26 cellular contexts compared by ENCODE assay signal in genomic region chr5:1795931-1796330, GRCh38. TPM values are rescaled to one million over a fixed set of nuclear protein-coding genes. Genes with fewer than 3 reads are reported as not detected.
A peak's percentile ranks its signal among the peaks of the same experiment; 100 is the strongest.
DNase-seq lines count a peak whose midpoint lies in the region; ATAC-seq, FAIRE-seq and TF ChIP-seq lines count a peak whose summit lies in the region.
"Had no signal": no experiment of that assay in that cellular context is flagged by ENCODE, and none has a peak within 500 bp of the region (broad histone marks: within the 10 kb centered on the region; RNA-seq: fewer than 3 reads in every experiment).

No MANE protein-coding gene starts in this region.

- peak overlapping the region in 2 of 3 donors; percentile 53 for H3K27ac Mint-ChIP-seq in IgD-negative memory B cell
- H3K27ac Mint-ChIP-seq: GM23338 had no signal

- intact Hi-C loops in K562 (cut with micrococcal nuclease): no loop called here

- no peaks in the 10 kb centered on the region for H3K9me3 Mint-ChIP-seq in IgD-negative memory B cell
- H3K9me3 Mint-ChIP-seq: GM23338 had no signal

- peaks cover 30 to 35% (median 32%) of the 10 kb centered on the region in 3 donors for H3K4me1 Mint-ChIP-seq in IgD-negative memory B cell

- H3K27ac ChIP-seq in BLaER1 (no peak overlapping the region), K562 (ENCODE audit: extremely low read depth, low read depth, low read length) (no peak overlapping the region), osteoblast (ENCODE audit: low read depth, low read length) (no peak overlapping the region)
- H3K27ac ChIP-seq: Peyer's patch, SJSA1 had no signal

- no peak overlapping the region for H2AFZ ChIP-seq in K562 (ENCODE audit: low read depth, low read length)
- H2AFZ ChIP-seq in osteoblast (ENCODE audit: low read length): no peak overlapping the region
- H2AFZ ChIP-seq: GM23338 had no signal

- peaks cover 81% of the 10 kb centered on the region for H3K4me1 ChIP-seq in BLaER1
- H3K4me1 ChIP-seq in K562 (replicated peaks in 1 of 2; ENCODE audit: control insufficient read depth in 2 of 2, insufficient read depth in 2 of 2, low read length in 2 of 2): peaks cover 5 to 48% of the 10 kb centered on the region in 2 experiments; a peak in 3 of 5 replicates
- peaks cover 50% of the 10 kb centered on the region for H3K4me1 ChIP-seq in osteoblast (ENCODE audit: insufficient read depth, low read length)
- H3K4me1 ChIP-seq: Caco-2 had no signal

- no peaks in the 10 kb centered on the region for H3K27me3 Mint-ChIP-seq in IgD-negative memory B cell

- peak overlapping the region in 2 of 4 donors; percentile 39 to 99 for H3K4me3 Mint-ChIP-seq in IgD-negative memory B cell
- H3K4me3 Mint-ChIP-seq: GM23338 had no signal

- no peak for TF ChIP-seq EP300 in K562 (IDR thresholded peaks at IDR 0.05; ENCODE audit: low read length)

- no peaks in the 10 kb centered on the region for H3K27me3 ChIP-seq in BLaER1
- H3K27me3 ChIP-seq in K562 (ENCODE audit: control insufficient read depth in 2 of 2, insufficient read depth in 2 of 2, low read length in 2 of 2): no peaks in the 10 kb centered on the region; a peak in 1 of 5 replicates
- H3K27me3 ChIP-seq in osteoblast (ENCODE audit: insufficient read depth, low read length): no peaks in the 10 kb centered on the region
- H3K27me3 ChIP-seq: Peyer's patch, SJSA1 had no signal

- no peak for TF ChIP-seq CTCF in K562 (IDR thresholded peaks at IDR 0.05 in 2 of 3, conservative IDR thresholded peaks at IDR 0.05 in 1 of 3; ENCODE audit: insufficient read depth in 2 of 3, low read depth in 1 of 3, low read length in 3 of 3)
- no peak for TF ChIP-seq CTCF in osteoblast (IDR thresholded peaks at IDR 0.05; ENCODE audit: extremely low read depth, low read depth, low read length)

- WGBS in K562 (ENCODE audit: insufficient coverage, low coverage, missing lambda C conversion rate): 77% methylated on average over 8 of the region's 8 CpGs

- no peak for TF ChIP-seq POLR2A in K562 (conservative IDR thresholded peaks at IDR 0.05)

- H3K4me3 ChIP-seq in BLaER1: no peak overlapping the region
- H3K4me3 ChIP-seq in K562: no peak overlapping the region
- H3K4me3 ChIP-seq in osteoblast (ENCODE audit: insufficient read depth, low read length): no peak overlapping the region
- H3K4me3 ChIP-seq: GM12878, GM23338, Peyer's patch, SJSA1 had no signal

- H3K36me3 Mint-ChIP-seq in IgD-negative memory B cell: peaks cover 2% of the 10 kb centered on the region

- peaks cover 35% of the 10 kb centered on the region for H4K20me1 ChIP-seq in BLaER1
- H4K20me1 ChIP-seq in K562 (replicated peaks; ENCODE audit: control insufficient read depth, insufficient read depth, low read length): no peaks in the 10 kb centered on the region
- H4K20me1 ChIP-seq in osteoblast (ENCODE audit: insufficient read depth, low read length): peaks cover 7% of the 10 kb centered on the region

- peaks cover 35% of the 10 kb centered on the region for H3K79me2 ChIP-seq in K562 (ENCODE audit: control insufficient read depth, insufficient read depth, low read length)
- peaks cover 28% of the 10 kb centered on the region for H3K79me2 ChIP-seq in osteoblast (ENCODE audit: insufficient read depth, low read length)

- FAIRE-seq in K562 (lab: Jason Lieb, UNC): no peak
- FAIRE-seq: A204.1, GM12878 had no signal

- POLR2A ChIA-PET in K562 (lab: Yijun Ruan, JAX): no interaction called here

- CTCF ChIA-PET in K562 (lab: Yijun Ruan, JAX; ENCODE audit: low intra/inter-chr PET ratio): no interaction called here

- H3K9me1 ChIP-seq in K562 (ENCODE audit: control insufficient read depth, insufficient read depth, low read length): no peaks in the 10 kb centered on the region

- H3K4me2 ChIP-seq in BLaER1 (peak overlapping the region; percentile 34; the same call in 1 of the 2 replicates), K562 (ENCODE audit: insufficient read depth, low read length) (no peak overlapping the region), osteoblast (ENCODE audit: insufficient read depth, low read length) (no peak overlapping the region)
- H3K4me2 ChIP-seq: GM23338 had no signal

- H3K9ac ChIP-seq in BLaER1 (0 out of 2 replicates have a peak overlapping the region, but pooled peaks have one; percentile 24), K562 (ENCODE audit: insufficient read depth in 1 of 2, low read depth in 2 of 2, low read length in 2 of 2) (peak overlapping the region in 1 of 2 experiments; percentile 53; a peak in 1 of 4 replicates)

- DNase-seq in K562 (ENCODE audit: extremely low read depth in 1 of 4, low spot score in 3 of 4) (no peak), osteoblast (ENCODE audit: insufficient read length, low spot score, missing footprints) (peak; percentile 71), SHP77 treated with DMSO at 0.1 percent for 48 hours (lab: John Stamatoyannopoulos, UW) (no peak), LoVo (ENCODE audit: low spot score) (no peak)
- DNase-seq: Caco-2; CD4-positive, alpha-beta memory T cell; DND-41; Kasumi-1; MM.1S; NCI-H1092; NCI-H1436; NCI-H1930; NCI-H2227 treated with DMSO at 0.1 percent for 48 hours; NCI-H510A treated with DMSO at 0.1 percent for 48 hours; NCI-H748 treated with DMSO at 0.1 percent for 48 hours; NK-92 treated with Interleukin-12 subunit alpha and Interleukin-12 subunit beta, amount 100 ng/mL, for 24 hours; T-helper 1 cell had no signal

- no peaks in the 10 kb centered on the region for H3K9me3 ChIP-seq in BLaER1
- no peaks in the 10 kb centered on the region for H3K9me3 ChIP-seq in K562 (replicated peaks; ENCODE audit: control insufficient read depth, insufficient read depth, low read depth, low read length)
- H3K9me3 ChIP-seq in osteoblast (ENCODE audit: low read depth, low read length): no peaks in the 10 kb centered on the region
- H3K9me3 ChIP-seq: Caco-2, Peyer's patch had no signal

- in situ Hi-C loops in K562 (cut with MboI): no loop called here

- H3K36me3 ChIP-seq in BLaER1: peaks cover 31% of the 10 kb centered on the region
- H3K36me3 ChIP-seq in K562 (ENCODE audit: control insufficient read depth, insufficient read depth, low read length): peaks cover 31% of the 10 kb centered on the region
- H3K36me3 ChIP-seq in osteoblast (ENCODE audit: insufficient read depth, low read length): peaks cover 19% of the 10 kb centered on the region

- no TSS peak for BruUV-seq in K562 (replicated peaks; lab: Mats Ljungman, UMichigan)

- no peak for TF ChIP-seq RAD21 in K562 (CRISPR knock-in tag; conservative IDR thresholded peaks at IDR 0.05 in 1 of 2, IDR thresholded peaks at IDR 0.05 in 1 of 2)

- ATAC-seq in K562 (no peak), GM21825 (IDR thresholded peaks at IDR 0.05; ENCODE audit: unreplicated experiment) (no peak)
- ATAC-seq: GM12878, GM23338, HCT116 had no signal

TF ChIP-seq in K562, 482 proteins besides CTCF, POLR2A, EP300 and RAD21:
- TF ChIP-seq POLR2G (IDR thresholded peaks at IDR 0.05; ENCODE audit: low read depth, low read length) (peak; percentile 59), CCAR2 (IDR thresholded peaks at IDR 0.05; ENCODE audit: low read depth, low read length) (no peak), RBFOX2 (IDR thresholded peaks at IDR 0.05; ENCODE audit: low read depth, low read length) (peak; percentile 1; the same call in 1 of the 2 replicates), TBL1XR1 (IDR thresholded peaks at IDR 0.05; ENCODE audit: low read length in 2 of 2) (no peak), HDAC1 (IDR thresholded peaks at IDR 0.05) (no peak)
TF ChIP-seq in K562: peak in this region for 2.

RNA-seq across cellular contexts. Expression of gene MRPL36, which starts 3.7 kb away (rescaled TPM):
- polyA plus RNA-seq in IgD-negative memory B cell (66.9 TPM), K562 (2011; rRNA removed) (126 and 153 TPM in 2 replicates), K562 (2014; fragmentation: Illumina TruSeq; extraction: Trizol) (120 and 123 TPM in 2 replicates), K562 (2014; fragmentation: Nextera tagmentation; extraction: Ambion mirVana) (100 to 1,000 TPM; 550 to 557 TPM), K562 (2014; rRNA removed) (184 and 199 TPM in 2 replicates)
- total RNA-seq in K562 (2011; cell fraction: chromatin; rRNA removed; ENCODE audit: low replicate concordance): 26.7 and 58.3 TPM in 2 replicates
- 61.8 and 76.9 TPM in 2 replicates for total RNA-seq in K562 (2011; cell fraction: nucleolus; rRNA removed)
- 52.0 and 86.6 TPM in 2 replicates for total RNA-seq in K562 (2011; cell fraction: nucleoplasm; rRNA removed)
- total RNA-seq in K562 (2014; rRNA removed) (120 and 124 TPM in 2 replicates), K562 (2014; rRNA removed; fragmentation: Illumina TruSeq; extraction: Trizol) (78.3 and 79.2 TPM in 2 replicates), K562 (2015; rRNA removed; fragmentation: Illumina TruSeq; extraction: Trizol) (98.6 and 111 TPM in 2 replicates), K562 (2021) (99.7 and 108 TPM in 2 replicates), osteoblast (35.1 and 35.7 TPM in 2 replicates)
- polyA plus RNA-seq in K562 (2011; cell fraction: cytosol; rRNA removed): 98.6 and 153 TPM in 2 replicates
- polyA plus RNA-seq in K562 (2011; cell fraction: nucleus; rRNA removed): 99.5 and 103 TPM in 2 replicates
- polyA plus RNA-seq in K562 (2012): 83.2 and 123 TPM in 2 replicates
- polyA minus RNA-seq in K562 (2011; rRNA and poly(A)+ RNA removed): 53.5 and 58.0 TPM in 2 replicates
- 31.9 and 33.4 TPM in 2 replicates for polyA minus RNA-seq in K562 (2011; cell fraction: cytosol; rRNA and poly(A)+ RNA removed)
- polyA minus RNA-seq in K562 (2011; cell fraction: nucleus; rRNA and poly(A)+ RNA removed): 37.2 and 53.5 TPM in 2 replicates

RNA-seq across cellular contexts. Expression of gene NDUFS6, which starts 5.3 kb away (rescaled TPM):
- polyA plus RNA-seq in IgD-negative memory B cell: 66.5 TPM
- total RNA-seq in K562 (2011; cell fraction: chromatin; rRNA removed; ENCODE audit: low replicate concordance): 19.2 and 34.5 TPM in 2 replicates
- total RNA-seq in K562 (2011; cell fraction: nucleolus; rRNA removed): 50.4 and 58.7 TPM in 2 replicates
- total RNA-seq in K562 (2011; cell fraction: nucleoplasm; rRNA removed): 40.3 and 48.3 TPM in 2 replicates
- total RNA-seq in K562 (2014; rRNA removed): 187 and 258 TPM in 2 replicates
- total RNA-seq in K562 (2014; rRNA removed; fragmentation: Illumina TruSeq; extraction: Trizol): 61.1 and 77.0 TPM in 2 replicates
- total RNA-seq in K562 (2015; rRNA removed; fragmentation: Illumina TruSeq; extraction: Trizol): 154 and 169 TPM in 2 replicates
- total RNA-seq in K562 (2021): 97.2 and 104 TPM in 2 replicates
- 52.7 and 54.7 TPM in 2 replicates for polyA plus RNA-seq in K562 (2011; rRNA removed)
- 172 and 193 TPM in 2 replicates for polyA plus RNA-seq in K562 (2011; cell fraction: cytosol; rRNA removed)
- 53.4 and 60.6 TPM in 2 replicates for polyA plus RNA-seq in K562 (2011; cell fraction: nucleus; rRNA removed)
- polyA plus RNA-seq in K562 (2012): 123 and 325 TPM in 2 replicates
- 73.1 and 114 TPM in 2 replicates for polyA plus RNA-seq in K562 (2014; fragmentation: Illumina TruSeq; extraction: Trizol)
- polyA plus RNA-seq in K562 (2014; fragmentation: Nextera tagmentation; extraction: Ambion mirVana): 10 to 100 TPM; 36.1 to 67.5 TPM
- polyA plus RNA-seq in K562 (2014; rRNA removed): 238 and 291 TPM in 2 replicates
- 23.4 and 29.5 TPM in 2 replicates for polyA minus RNA-seq in K562 (2011; rRNA and poly(A)+ RNA removed)
- polyA minus RNA-seq in K562 (2011; cell fraction: cytosol; rRNA and poly(A)+ RNA removed): 51.9 and 68.1 TPM in 2 replicates
- polyA minus RNA-seq in K562 (2011; cell fraction: nucleus; rRNA and poly(A)+ RNA removed): 27.2 and 41.0 TPM in 2 replicates
- 19.2 and 23.9 TPM in 2 replicates for total RNA-seq in osteoblast
